ENCODE assay signal across 8 cellular contexts in the genomic region with DNA sequence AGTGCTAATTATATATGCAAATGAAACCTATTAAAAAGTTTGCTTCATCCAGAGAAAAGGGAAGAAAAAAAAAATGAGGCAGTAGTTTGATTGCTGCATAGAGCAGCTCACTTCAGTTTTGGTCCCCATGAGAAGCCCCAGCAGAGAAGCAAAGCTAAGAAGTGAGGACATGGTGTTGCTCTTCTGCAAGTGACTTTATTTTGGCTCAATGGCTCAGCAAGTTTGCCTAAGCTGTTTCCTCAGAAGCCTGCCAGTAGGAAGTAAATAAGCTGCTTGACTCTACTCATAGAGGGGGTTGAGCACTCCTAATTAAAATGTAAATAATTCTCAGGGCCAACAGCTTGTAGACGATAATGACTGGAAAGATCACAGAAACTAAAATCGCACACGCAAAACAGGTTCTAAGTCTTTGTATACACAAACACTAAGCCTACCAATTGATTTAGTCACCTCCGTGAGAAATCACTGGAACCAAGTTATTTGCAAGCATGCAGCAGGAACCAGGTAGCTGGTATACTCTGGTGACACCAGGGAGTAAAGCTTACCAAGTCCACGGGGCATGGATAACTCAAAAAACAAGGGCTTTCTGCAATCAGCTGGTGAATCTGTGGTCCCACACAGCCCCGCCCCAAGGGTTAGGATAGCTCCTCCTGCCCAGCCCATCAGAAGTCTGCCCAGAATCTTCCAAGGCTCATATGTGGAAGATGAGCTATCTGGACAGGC. TPM values are rescaled to one million over a fixed set of nuclear protein-coding genes. Genes with fewer than 3 reads are reported as not detected.
DNase-seq lines count a peak whose midpoint lies in the region; ATAC-seq and TF ChIP-seq lines count a peak whose summit lies in the region.

No MANE protein-coding gene starts in this region.

- no peak for TF ChIP-seq CTCF in GM10266 (IDR thresholded peaks at IDR 0.05; ENCODE audit: control insufficient read depth, insufficient read depth, low read depth, missing control alignments)

- ATAC-seq in HG03460 (IDR thresholded peaks at IDR 0.05; ENCODE audit: unreplicated experiment), result no peak

- DNase-seq in DMS153 (lab: John Stamatoyannopoulos, UW) (peak; percentile 14), DMS153 treated with DMSO at 0.1 percent for 48 hours (lab: John Stamatoyannopoulos, UW; ENCODE audit: unreplicated experiment) (no peak), HCEC 1CT (peak; percentile 54), RPMI7951 (ENCODE audit: low read depth) (peak; percentile 55), germinal center (ENCODE audit: low spot score) (peak; percentile 4), GM10266 (ENCODE audit: extremely low spot score) (no peak), NCI-H187 (lab: John Stamatoyannopoulos, UW) (no peak)

RNA-seq across cellular contexts. Expression of gene NABP1, which starts 39.7 kb away (rescaled TPM):
- 19.4 and 24.5 TPM in 2 replicates for total RNA-seq in RPMI7951 (2014; rRNA removed; shearing (Covaris generic))

Comparison
In these comparisons a context has a peak if more than half of its experiments do, and no peak if none do; other contexts are left out.
1. DNase-seq: peak in DMS153 (single experiment), HCEC 1CT (single experiment), RPMI7951 (single experiment) and germinal center (single experiment); none in DMS153 treated with DMSO at 0.1 percent for 48 hours (single experiment), GM10266 (single experiment) and NCI-H187 (0 of 2).